Comparison of ENCODE assay signal across 5 cellular contexts in genomic region chr5:134998068-134998467, GRCh38. TPM values are rescaled to one million over a fixed set of nuclear protein-coding genes. Genes with fewer than 3 reads are reported as not detected.
"Had no signal": no experiment of that assay in that cellular context is flagged by ENCODE, and none has a peak within 500 bp of the region (broad histone marks: within the 10 kb centered on the region; RNA-seq: fewer than 3 reads in every experiment).

No MANE protein-coding gene starts in this region.

RNA-seq across cellular contexts. Expression of gene CATSPER3, which starts 30.4 kb away (rescaled TPM):
- total RNA-seq: epithelial cell of proximal tubule, glomerular endothelial cell, hepatocyte had no signal

RNA-seq across cellular contexts. Expression of gene PITX1, which starts 36.0 kb away (rescaled TPM):
- total RNA-seq: dermis microvascular lymphatic vessel endothelial cell, frontal cortex, glomerular endothelial cell had no signal
